In the genomic region with DNA sequence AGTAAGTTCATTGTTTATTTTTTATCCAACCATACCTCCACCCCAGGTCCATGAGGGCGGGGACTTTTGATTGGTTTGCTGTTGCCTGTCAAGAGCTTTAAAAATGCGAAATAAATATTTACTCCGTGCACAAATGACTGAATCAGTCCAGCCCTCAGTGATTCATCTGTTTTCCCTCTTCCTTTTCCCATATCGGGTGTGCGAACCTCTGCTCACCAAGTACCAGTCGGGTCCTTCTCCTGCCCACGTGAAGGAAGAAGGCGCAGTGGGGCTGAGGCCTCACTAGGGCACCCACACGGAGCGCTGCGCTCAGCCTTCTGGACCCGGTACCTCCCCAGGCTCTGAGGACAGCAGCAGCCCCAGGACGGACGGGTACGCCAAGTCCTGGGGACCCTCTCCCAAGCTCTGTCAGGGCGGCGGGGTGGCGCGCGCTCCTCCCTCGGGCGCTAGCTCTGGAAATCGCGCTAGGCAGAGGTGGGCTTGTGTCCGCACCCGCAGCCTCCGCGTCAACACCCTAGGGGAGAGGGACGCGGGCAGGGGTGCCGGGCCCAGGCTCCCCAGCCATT, we compare ENCODE assay signal across 16 cellular contexts.
DNase-seq lines count a peak whose midpoint lies in the region; ATAC-seq, FAIRE-seq and TF ChIP-seq lines count a peak whose summit lies in the region.
"Had no signal": no experiment of that assay in that cellular context is flagged by ENCODE, and none has a peak within 500 bp of the region (broad histone marks: within the 10 kb centered on the region; RNA-seq: fewer than 3 reads in every experiment).

No MANE protein-coding gene starts in this region.

- H3K79me2 ChIP-seq in HepG2 (ENCODE audit: insufficient read depth, low read length): no peaks in the 10 kb centered on the region

- H3K27me3 ChIP-seq in HepG2 (ENCODE audit: control insufficient read depth in 1 of 2, insufficient read depth in 2 of 2, low read length in 2 of 2) (peaks cover 4 to 47% of the 10 kb centered on the region in 2 experiments), upper lobe of left lung (peaks cover 0 to 11% (median 3%) of the 10 kb centered on the region in 4 donors)

- H2AFZ ChIP-seq in HepG2 (ENCODE audit: low read length): no peak overlapping the region

- H3K9me3 ChIP-seq in HepG2 (ENCODE audit: low read length) (no peaks in the 10 kb centered on the region), upper lobe of left lung (no peaks in the 10 kb centered on the region)

- no TSS peak for BruUV-seq in HepG2 (replicated peaks; lab: Mats Ljungman, UMichigan)

- WGBS in HepG2 (ENCODE audit: low lambda C conversion rate): 50% methylated on average over 23 of the region's 31 CpGs
- WGBS in upper lobe of left lung, 2 donors: 49 to 54% methylated on average over 6 to 24 of the region's 31 CpGs

- no peaks in the 10 kb centered on the region for H3K4me1 ChIP-seq in HepG2 (ENCODE audit: insufficient read depth, low read length)
- H3K4me1 ChIP-seq in upper lobe of left lung: peaks cover 0 to 19% (median 6%) of the 10 kb centered on the region in 4 donors

- no peak overlapping the region for H3K4me3 ChIP-seq in HepG2 (replicated peaks in 1 of 3; ENCODE audit: insufficient read depth in 1 of 3, low read depth in 2 of 3, low read length in 3 of 3)
- H3K4me3 ChIP-seq in upper lobe of left lung: peak overlapping the region in 2 of 4 donors; percentile 13 to 41

- FAIRE-seq in HepG2 (lab: Jason Lieb, UNC): no peak
- FAIRE-seq: H54 had no signal

- no peaks in the 10 kb centered on the region for H3K36me3 ChIP-seq in HepG2 (replicated peaks in 1 of 2; ENCODE audit: control insufficient read depth in 1 of 2, insufficient read depth in 2 of 2, low read length in 2 of 2)
- H3K36me3 ChIP-seq in upper lobe of left lung: no peaks in the 10 kb centered on the region

- in situ Hi-C loops in HepG2 (cut with HindIII; ENCODE audit: extremely low pct_ligation_motif_present, low pct_unique_long_range_greater_than_20kb): no loop called here

- ATAC-seq in Right ventricle myocardium inferior (no peak), Right ventricle myocardium superior (ENCODE audit: poor library complexity) (no peak), HepG2 (peak; percentile 54), upper lobe of left lung (ENCODE audit: low FRiP score in 2 of 2) (peak; percentile 50 to 71), GM18907 (IDR thresholded peaks at IDR 0.05; ENCODE audit: unreplicated experiment) (no peak)

- no peaks in the 10 kb centered on the region for H4K20me1 ChIP-seq in HepG2 (ENCODE audit: insufficient read depth, low read length)

- DNase-seq in Right ventricle myocardium inferior (ENCODE audit: missing footprints) (peak; percentile 44), Right ventricle myocardium superior (no peak), amniotic epithelial cell (ENCODE audit: low read depth) (peak; percentile 76), HepG2 (ENCODE audit: low spot score) (no peak), upper lobe of left lung (peak in 1 of 2 donors; percentile 86), HUDEP-2 (lab: John Stamatoyannopoulos, UW; ENCODE audit: unreplicated experiment in 76 of 76) (no peak), T-helper 9 cell (no peak)
- DNase-seq: ACHN; activated B cell treated with CpG ODN at 0.5 μM for 24 hours; central memory CD4-positive, alpha-beta T cell; COR-L47; glutamatergic neuron; left cardiac atrium; SW 1271 had no signal

- CTCF ChIA-PET in HepG2 (lab: Yijun Ruan, JAX; ENCODE audit: low intra/inter-chr PET ratio, low total read pairs): no interaction called here

- H3K4me2 ChIP-seq in HepG2 (ENCODE audit: low read depth, low read length): no peak overlapping the region

- TF ChIP-seq EP300 in HepG2 (IDR thresholded peaks at IDR 0.05; ENCODE audit: low read depth in 2 of 2, low read length in 2 of 2) (no peak), HepG2 (CRISPR knock-in tag; IDR thresholded peaks at IDR 0.05; ENCODE audit: borderline replicate concordance) (no peak), upper lobe of left lung (IDR thresholded peaks at IDR 0.05) (no peak)

- POLR2A ChIA-PET in HepG2 (lab: Yijun Ruan, JAX): interaction anchor here (0.5 kb wide), 1 partner anchor 10 kb away, joined by 3 read pairs; no protein-coding TSS in a partner anchor

- TF ChIP-seq CTCF in HepG2 (CRISPR knock-in tag; IDR thresholded peaks at IDR 0.05): no peak
- peak in 1 of 6 experiments; percentile 25 for TF ChIP-seq CTCF in upper lobe of left lung (IDR thresholded peaks at IDR 0.05)

- no peak overlapping the region for H3K27ac ChIP-seq in HepG2 (ENCODE audit: extremely low read length, insufficient read depth, low read length)
- H3K27ac ChIP-seq in upper lobe of left lung: peak overlapping the region in 2 of 4 donors; percentile 60 to 71

- TF ChIP-seq POLR2A in HepG2 (IDR thresholded peaks at IDR 0.05; ENCODE audit: insufficient read depth in 1 of 2, low read depth in 2 of 2, low read length in 2 of 2) (no peak), upper lobe of left lung (IDR thresholded peaks at IDR 0.05) (peak in 2 of 4 donors; percentile 13 to 66)

- no peak for TF ChIP-seq RAD21 in HepG2 (CRISPR knock-in tag; IDR thresholded peaks at IDR 0.05)

- intact Hi-C loops in Right ventricle myocardium inferior (cut with DNase I) (no loop called here), Right ventricle myocardium superior (cut with DNase I) (no loop called here), HepG2 (cut with micrococcal nuclease; ENCODE audit: unreplicated experiment) (no loop called here)

- H3K9ac ChIP-seq in HepG2 (ENCODE audit: insufficient read depth, low read depth, low read length): no peak overlapping the region

TF ChIP-seq in HepG2, 621 proteins besides CTCF, POLR2A, EP300 and RAD21:
- TF ChIP-seq, protein P1, sequence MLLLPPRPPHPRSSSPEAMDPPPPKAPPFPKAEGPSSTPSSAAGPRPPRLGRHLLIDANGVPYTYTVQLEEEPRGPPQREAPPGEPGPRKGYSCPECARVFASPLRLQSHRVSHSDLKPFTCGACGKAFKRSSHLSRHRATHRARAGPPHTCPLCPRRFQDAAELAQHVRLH (CRISPR knock-in tag; IDR thresholded peaks at IDR 0.05; ENCODE audit: borderline replicate concordance, low read depth): no peak
- TF ChIP-seq, protein P2, sequence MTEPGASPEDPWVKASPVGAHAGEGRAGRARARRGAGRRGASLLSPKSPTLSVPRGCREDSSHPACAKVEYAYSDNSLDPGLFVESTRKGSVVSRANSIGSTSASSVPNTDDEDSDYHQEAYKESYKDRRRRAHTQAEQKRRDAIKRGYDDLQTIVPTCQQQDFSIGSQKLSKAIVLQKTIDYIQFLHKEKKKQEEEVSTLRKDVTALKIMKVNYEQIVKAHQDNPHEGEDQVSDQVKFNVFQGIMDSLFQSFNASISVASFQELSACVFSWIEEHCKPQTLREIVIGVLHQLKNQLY (CRISPR knock-in tag; IDR thresholded peaks at IDR 0.05): no peak
- TF ChIP-seq, protein P3, sequence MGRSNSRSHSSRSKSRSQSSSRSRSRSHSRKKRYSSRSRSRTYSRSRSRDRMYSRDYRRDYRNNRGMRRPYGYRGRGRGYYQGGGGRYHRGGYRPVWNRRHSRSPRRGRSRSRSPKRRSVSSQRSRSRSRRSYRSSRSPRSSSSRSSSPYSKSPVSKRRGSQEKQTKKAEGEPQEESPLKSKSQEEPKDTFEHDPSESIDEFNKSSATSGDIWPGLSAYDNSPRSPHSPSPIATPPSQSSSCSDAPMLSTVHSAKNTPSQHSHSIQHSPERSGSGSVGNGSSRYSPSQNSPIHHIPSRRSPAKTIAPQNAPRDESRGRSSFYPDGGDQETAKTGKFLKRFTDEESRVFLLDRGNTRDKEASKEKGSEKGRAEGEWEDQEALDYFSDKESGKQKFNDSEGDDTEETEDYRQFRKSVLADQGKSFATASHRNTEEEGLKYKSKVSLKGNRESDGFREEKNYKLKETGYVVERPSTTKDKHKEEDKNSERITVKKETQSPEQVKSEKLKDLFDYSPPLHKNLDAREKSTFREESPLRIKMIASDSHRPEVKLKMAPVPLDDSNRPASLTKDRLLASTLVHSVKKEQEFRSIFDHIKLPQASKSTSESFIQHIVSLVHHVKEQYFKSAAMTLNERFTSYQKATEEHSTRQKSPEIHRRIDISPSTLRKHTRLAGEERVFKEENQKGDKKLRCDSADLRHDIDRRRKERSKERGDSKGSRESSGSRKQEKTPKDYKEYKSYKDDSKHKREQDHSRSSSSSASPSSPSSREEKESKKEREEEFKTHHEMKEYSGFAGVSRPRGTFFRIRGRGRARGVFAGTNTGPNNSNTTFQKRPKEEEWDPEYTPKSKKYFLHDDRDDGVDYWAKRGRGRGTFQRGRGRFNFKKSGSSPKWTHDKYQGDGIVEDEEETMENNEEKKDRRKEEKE (IDR thresholded peaks at IDR 0.05): no peak
- TF ChIP-seq CEBPG (CRISPR knock-in tag; IDR thresholded peaks at IDR 0.05) (no peak), GPN1 (CRISPR knock-in tag; IDR thresholded peaks at IDR 0.05; ENCODE audit: borderline replicate concordance) (no peak), FOSL2 (CRISPR knock-in tag; IDR thresholded peaks at IDR 0.05) (peak; percentile 65), ZSCAN20 (CRISPR knock-in tag; IDR thresholded peaks at IDR 0.05; ENCODE audit: borderline replicate concordance) (no peak), ZNF614 (CRISPR knock-in tag; IDR thresholded peaks at IDR 0.05; ENCODE audit: borderline replicate concordance) (no peak), ZKSCAN8 (CRISPR knock-in tag; IDR thresholded peaks at IDR 0.05; ENCODE audit: borderline replicate concordance) (no peak), BCL6 (CRISPR knock-in tag; IDR thresholded peaks at IDR 0.05) (no peak), TCF12 (IDR thresholded peaks at IDR 0.05) (no peak), TCF12 (CRISPR knock-in tag; IDR thresholded peaks at IDR 0.05) (no peak), ZNF550 (CRISPR knock-in tag; IDR thresholded peaks at IDR 0.05; ENCODE audit: borderline replicate concordance) (no peak), HHEX (CRISPR knock-in tag; IDR thresholded peaks at IDR 0.05) (0 out of 2 replicates have a peak, but pooled peaks have one; percentile 27), ZNF292 (CRISPR knock-in tag; IDR thresholded peaks at IDR 0.05; ENCODE audit: borderline replicate concordance, low read depth) (no peak)

Comparison
In these comparisons a context has a peak if more than half of its experiments do, and no peak if none do; other contexts are left out.
1. DNase-seq: peak in Right ventricle myocardium inferior (single experiment) and amniotic epithelial cell (single experiment); none in Right ventricle myocardium superior (single experiment), HepG2 (single experiment), HUDEP-2 (0 of 76) and T-helper 9 cell (single experiment).
2. ATAC-seq: peak in HepG2 (single experiment) and upper lobe of left lung (2 of 2); none in Right ventricle myocardium inferior (single experiment), Right ventricle myocardium superior (single experiment) and GM18907 (single experiment).